In genomic region chr5:178785999-178786398, GRCh38 we compare ENCODE assay signal across 16 cellular contexts. TPM values are rescaled to one million over a fixed set of nuclear protein-coding genes. Genes with fewer than 3 reads are reported as not detected.
DNase-seq lines count a peak whose midpoint lies in the region; FAIRE-seq and TF ChIP-seq lines count a peak whose summit lies in the region.
"Had no signal": no experiment of that assay in that cellular context is flagged by ENCODE, and none has a peak within 500 bp of the region (broad histone marks: within the 10 kb centered on the region; RNA-seq: fewer than 3 reads in every experiment).

No MANE protein-coding gene starts in this region.

- no peak overlapping the region for H3K9ac ChIP-seq in astrocyte (ENCODE audit: low read length)
- no peak overlapping the region for H3K9ac ChIP-seq in colonic mucosa (ENCODE audit: low read depth in 2 of 2, low read length in 2 of 2)
- H3K9ac ChIP-seq: BLaER1, KMS-11 had no signal

- no peak overlapping the region for H3K4me3 Mint-ChIP-seq in astrocyte (ENCODE audit: unreplicated experiment)
- H3K4me3 Mint-ChIP-seq in activated T-helper 1 cell treated with anti-CD3 and anti-CD28 coated beads, Interleukin-12 subunit alpha, Interleukin-12 subunit beta, Interleukin-2, Interleukin-4 antibody, amounts not matched to agents 30 ng/mL and 10 ng/mL and 1 ng/mL, durations not matched to agents 14 hours and 24 hours and 36 hours = no peak overlapping the region
- H3K4me3 Mint-ChIP-seq: activated CD8-positive, alpha-beta T cell treated with anti-CD3 and anti-CD28 coated beads, Interleukin-2, amount 10 ng/mL, durations not matched to agents 7 days and 5 days had no signal

- DNase-seq in AG09309 (ENCODE audit: low read depth) = peak; percentile 40
- DNase-seq in HPDE6-E6E7 (ENCODE audit: extremely low spot score) = peak; percentile 76
- peak; percentile 4 for DNase-seq in astrocyte (ENCODE audit: low read depth)
- DNase-seq in myocyte (ENCODE audit: low read depth) = peak; percentile 20
- DNase-seq in colonic mucosa = no peak
- no peak for DNase-seq in NK-92 (lab: John Stamatoyannopoulos, UW; ENCODE audit: unreplicated experiment)
- DNase-seq in nucleus accumbens (lab: John Stamatoyannopoulos, UW) = no peak
- no peak for DNase-seq in activated T-helper 1 cell treated with anti-CD3 and anti-CD28 coated beads, Interleukin-12 subunit alpha, Interleukin-12 subunit beta, Interleukin-2, Interleukin-4 antibody, amounts not matched to agents 30 ng/mL and 10 ng/mL and 1 ng/mL, durations not matched to agents 14 hours and 24 hours and 36 hours (ENCODE audit: low spot score)
- DNase-seq: activated CD8-positive, alpha-beta T cell treated with anti-CD3 and anti-CD28 coated beads, Interleukin-2, amount 10 ng/mL, durations not matched to agents 7 days and 5 days; DMS79 treated with DMSO at 0.1 percent for 48 hours; effector CD8-positive, alpha-beta T cell; islet precursor cell; NCI-H2029 treated with DMSO at 0.1 percent for 48 hours; NCI-H774 had no signal

- H3K27me3 ChIP-seq in astrocyte (ENCODE audit: insufficient read depth, low read length) (no peaks in the 10 kb centered on the region), colonic mucosa (no peaks in the 10 kb centered on the region)
- H3K27me3 ChIP-seq: BLaER1 had no signal

- no peaks in the 10 kb centered on the region for H3K79me2 ChIP-seq in astrocyte (ENCODE audit: insufficient read depth, low read length)

- H3K36me3 ChIP-seq in astrocyte (ENCODE audit: insufficient read depth, low read length) (no peaks in the 10 kb centered on the region), colonic mucosa (no peaks in the 10 kb centered on the region)
- H3K36me3 ChIP-seq: BLaER1 had no signal

- H3K4me1 ChIP-seq in astrocyte (ENCODE audit: insufficient read depth, low read length) (no peaks in the 10 kb centered on the region), colonic mucosa (no peaks in the 10 kb centered on the region)
- H3K4me1 ChIP-seq: BLaER1 had no signal

- H3K4me3 ChIP-seq in AG09309 (ENCODE audit: control insufficient read depth, low read depth, low read length) (no peak overlapping the region), astrocyte (ENCODE audit: insufficient read depth, low read depth, low read length) (no peak overlapping the region), colonic mucosa (no peak overlapping the region)
- H3K4me3 ChIP-seq: BLaER1 had no signal

- H3K4me2 ChIP-seq in astrocyte (ENCODE audit: low read length) = no peak overlapping the region
- H3K4me2 ChIP-seq: BLaER1, KMS-11 had no signal

- no peak for FAIRE-seq in astrocyte (lab: Jason Lieb, UNC)

- H3K9me3 Mint-ChIP-seq in astrocyte (ENCODE audit: unreplicated experiment) = peaks cover 15% of the 10 kb centered on the region
- H3K9me3 Mint-ChIP-seq in activated T-helper 1 cell treated with anti-CD3 and anti-CD28 coated beads, Interleukin-12 subunit alpha, Interleukin-12 subunit beta, Interleukin-2, Interleukin-4 antibody, amounts not matched to agents 30 ng/mL and 10 ng/mL and 1 ng/mL, durations not matched to agents 14 hours and 24 hours and 36 hours = no peaks in the 10 kb centered on the region

- H3K27me3 Mint-ChIP-seq in astrocyte (ENCODE audit: low read depth, unreplicated experiment) = peaks cover 4% of the 10 kb centered on the region
- no peaks in the 10 kb centered on the region for H3K27me3 Mint-ChIP-seq in activated T-helper 1 cell treated with anti-CD3 and anti-CD28 coated beads, Interleukin-12 subunit alpha, Interleukin-12 subunit beta, Interleukin-2, Interleukin-4 antibody, amounts not matched to agents 30 ng/mL and 10 ng/mL and 1 ng/mL, durations not matched to agents 14 hours and 24 hours and 36 hours (ENCODE audit: insufficient read depth)

- intact Hi-C loops in colonic mucosa (cut with DNase I) = no loop called here
- intact Hi-C loops in activated T-helper 1 cell treated with anti-CD3 and anti-CD28 coated beads, Interleukin-12 subunit alpha, Interleukin-12 subunit beta, Interleukin-2, Interleukin-4 antibody, amounts not matched to agents 30 ng/mL and 10 ng/mL and 1 ng/mL, durations not matched to agents 14 hours and 24 hours and 36 hours (cut with micrococcal nuclease) = no loop called here

- H3K27ac Mint-ChIP-seq in astrocyte (ENCODE audit: unreplicated experiment) = peak overlapping the region; percentile 94
- no peak overlapping the region for H3K27ac Mint-ChIP-seq in activated T-helper 1 cell treated with anti-CD3 and anti-CD28 coated beads, Interleukin-12 subunit alpha, Interleukin-12 subunit beta, Interleukin-2, Interleukin-4 antibody, amounts not matched to agents 30 ng/mL and 10 ng/mL and 1 ng/mL, durations not matched to agents 14 hours and 24 hours and 36 hours
- H3K27ac Mint-ChIP-seq: activated CD8-positive, alpha-beta T cell treated with anti-CD3 and anti-CD28 coated beads, Interleukin-2, amount 10 ng/mL, durations not matched to agents 7 days and 5 days had no signal

- no peak overlapping the region for H2AFZ ChIP-seq in astrocyte (ENCODE audit: low read depth, low read length)

- H3K27ac ChIP-seq in astrocyte (ENCODE audit: low read depth, low read length) (no peak overlapping the region), colonic mucosa (no peak overlapping the region)
- H3K27ac ChIP-seq: BLaER1, KMS-11 had no signal

- no peaks in the 10 kb centered on the region for H4K20me1 ChIP-seq in astrocyte (ENCODE audit: insufficient read depth, low read length)
- H4K20me1 ChIP-seq: BLaER1 had no signal

- no peaks in the 10 kb centered on the region for H3K36me3 Mint-ChIP-seq in astrocyte (ENCODE audit: low read depth, unreplicated experiment)
- H3K36me3 Mint-ChIP-seq in activated T-helper 1 cell treated with anti-CD3 and anti-CD28 coated beads, Interleukin-12 subunit alpha, Interleukin-12 subunit beta, Interleukin-2, Interleukin-4 antibody, amounts not matched to agents 30 ng/mL and 10 ng/mL and 1 ng/mL, durations not matched to agents 14 hours and 24 hours and 36 hours (ENCODE audit: low read depth) = no peaks in the 10 kb centered on the region

- H3K9me3 ChIP-seq in astrocyte (ENCODE audit: insufficient read depth, low read depth, low read length) = peaks cover 16% of the 10 kb centered on the region
- no peaks in the 10 kb centered on the region for H3K9me3 ChIP-seq in colonic mucosa
- H3K9me3 ChIP-seq: BLaER1 had no signal

- no peak for TF ChIP-seq CTCF in AG09309 (IDR thresholded peaks at IDR 0.05; ENCODE audit: control insufficient read depth, insufficient read depth, low read depth, low read length, missing control alignments)
- TF ChIP-seq CTCF in astrocyte (IDR thresholded peaks at IDR 0.05; ENCODE audit: insufficient read depth, low read depth, low read length) = no peak
- TF ChIP-seq CTCF in colonic mucosa (IDR thresholded peaks at IDR 0.05) = no peak

- H3K4me1 Mint-ChIP-seq in astrocyte (ENCODE audit: low read depth, unreplicated experiment) = peaks cover 21% of the 10 kb centered on the region
- no peaks in the 10 kb centered on the region for H3K4me1 Mint-ChIP-seq in activated T-helper 1 cell treated with anti-CD3 and anti-CD28 coated beads, Interleukin-12 subunit alpha, Interleukin-12 subunit beta, Interleukin-2, Interleukin-4 antibody, amounts not matched to agents 30 ng/mL and 10 ng/mL and 1 ng/mL, durations not matched to agents 14 hours and 24 hours and 36 hours (ENCODE audit: low read depth)

RNA-seq across cellular contexts. Expression of gene ZNF354A, which starts 55.5 kb away (rescaled TPM):
- total RNA-seq in astrocyte (10.5 and 12.0 TPM in 2 replicates), myocyte (12.6 and 14.3 TPM in 2 replicates), colonic mucosa (1 to 10 TPM; 6.2 to 7.4 TPM)
- polyA plus RNA-seq in myocyte (2012) = 6.1 TPM
- total RNA-seq in activated T-helper 1 cell treated with anti-CD3 and anti-CD28 coated beads, Interleukin-12 subunit alpha, Interleukin-12 subunit beta, Interleukin-2, Interleukin-4 antibody, amounts not matched to agents 30 ng/mL and 10 ng/mL and 1 ng/mL, durations not matched to agents 14 hours and 24 hours and 36 hours = 9.6 and 10.6 TPM in 2 replicates

Comparison
In these comparisons a context has a peak if more than half of its experiments do, and no peak if none do; other contexts are left out.
1. DNase-seq: peak in AG09309 (single experiment), HPDE6-E6E7 (single experiment), astrocyte (single experiment) and myocyte (single experiment); none in colonic mucosa (single experiment), NK-92 (single experiment), nucleus accumbens (0 of 56) and activated T-helper 1 cell treated with anti-CD3 and anti-CD28 coated beads, Interleukin-12 subunit alpha, Interleukin-12 subunit beta, Interleukin-2, Interleukin-4 antibody, amounts not matched to agents 30 ng/mL and 10 ng/mL and 1 ng/mL, durations not matched to agents 14 hours and 24 hours and 36 hours (single experiment).